8 cellular contexts compared by ENCODE assay signal in the genomic region with DNA sequence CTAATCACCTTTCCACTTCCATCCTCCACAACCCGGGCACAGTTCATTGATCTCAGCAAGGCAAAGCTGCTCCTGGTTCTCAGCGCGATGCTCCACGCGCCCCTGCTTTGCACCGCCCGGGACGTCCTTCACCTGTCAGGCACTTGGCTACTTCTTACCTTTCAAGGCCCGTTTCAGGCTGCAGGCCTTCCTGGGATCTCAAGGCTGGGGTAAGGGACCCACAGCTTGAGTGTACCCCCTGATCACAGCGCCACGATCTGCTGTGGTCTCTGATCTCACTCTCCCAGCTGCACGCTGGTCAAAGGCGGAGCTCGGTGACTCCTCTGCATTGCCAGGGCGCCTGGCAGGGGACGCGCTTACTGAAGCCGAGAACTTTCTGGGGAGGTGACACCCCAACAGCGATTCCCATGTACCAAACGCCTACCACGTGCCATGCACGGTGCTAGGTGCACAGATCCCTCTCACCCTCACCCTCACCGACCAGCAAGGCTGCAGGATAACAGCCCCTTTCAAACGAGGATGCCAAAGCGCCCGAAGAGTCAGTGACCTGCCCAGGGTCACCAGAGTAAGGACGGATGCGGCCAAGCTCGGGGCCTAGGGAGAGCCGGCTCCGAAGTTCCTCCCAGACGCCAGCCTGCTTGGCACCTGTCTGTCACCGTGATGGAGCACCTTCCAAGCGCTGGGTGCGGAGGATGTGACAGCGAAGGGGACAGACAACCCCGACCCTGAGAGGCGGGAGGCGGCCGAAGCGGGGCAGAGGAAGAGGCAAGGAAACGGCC. TPM values are rescaled to one million over a fixed set of nuclear protein-coding genes. Genes with fewer than 3 reads are reported as not detected.
DNase-seq lines count a peak whose midpoint lies in the region; ATAC-seq, FAIRE-seq and TF ChIP-seq lines count a peak whose summit lies in the region.

No MANE protein-coding gene starts in this region.

- H3K27me3 ChIP-seq in KMS-11 (ENCODE audit: insufficient read depth, low read depth), result no peaks in the 10 kb centered on the region
- no peaks in the 10 kb centered on the region for H3K27me3 ChIP-seq in colonic mucosa
- H3K27me3 ChIP-seq in HepG2 (ENCODE audit: control insufficient read depth in 1 of 2, insufficient read depth in 2 of 2, low read length in 2 of 2), result no peaks in the 10 kb centered on the region; a peak in 1 of 5 replicates

- ATAC-seq in GM21825 (IDR thresholded peaks at IDR 0.05; ENCODE audit: unreplicated experiment) (peak; percentile 28), HepG2 (peak; percentile 63)
- ATAC-seq in activated CD4-positive, CD25-positive, alpha-beta regulatory T cell treated with anti-CD3 and anti-CD28 coated beads, Interleukin-2, amount 50 U/mL, for 24 hours, result peak; percentile 21 to 26

- TSS peak; percentile 43 for BruUV-seq in HepG2 (replicated peaks; lab: Mats Ljungman, UMichigan)

- peak overlapping the region; percentile 65 for H3K27ac ChIP-seq in KMS-11
- H3K27ac ChIP-seq in colonic mucosa, result peak overlapping the region; percentile 87
- peak overlapping the region; percentile 48 for H3K27ac ChIP-seq in HepG2 (ENCODE audit: extremely low read length, insufficient read depth, low read length)

- H3K36me3 ChIP-seq in KMS-11 (ENCODE audit: insufficient read depth), result no peaks in the 10 kb centered on the region
- H3K36me3 ChIP-seq in colonic mucosa, result no peaks in the 10 kb centered on the region
- peaks cover 0 to 8% of the 10 kb centered on the region in 2 experiments; a peak in 3 of 5 replicates for H3K36me3 ChIP-seq in HepG2 (replicated peaks in 1 of 2; ENCODE audit: control insufficient read depth in 1 of 2, insufficient read depth in 2 of 2, low read length in 2 of 2)

- CTCF ChIA-PET in HepG2 (lab: Yijun Ruan, JAX; ENCODE audit: low intra/inter-chr PET ratio, low total read pairs), result no interaction called here

- TF ChIP-seq EP300 in HepG2 (IDR thresholded peaks at IDR 0.05; ENCODE audit: low read depth in 2 of 2, low read length in 2 of 2), result no peak
- no peak for TF ChIP-seq EP300 in HepG2 (CRISPR knock-in tag; IDR thresholded peaks at IDR 0.05; ENCODE audit: borderline replicate concordance)

- no peak for TF ChIP-seq CTCF in GM10266 (IDR thresholded peaks at IDR 0.05; ENCODE audit: control insufficient read depth, insufficient read depth, low read depth, missing control alignments)
- no peak for TF ChIP-seq CTCF in KMS-11 (conservative IDR thresholded peaks at IDR 0.05; ENCODE audit: low read depth, low read length)
- no peak for TF ChIP-seq CTCF in colonic mucosa (IDR thresholded peaks at IDR 0.05)
- peak; percentile 48 for TF ChIP-seq CTCF in HepG2 (CRISPR knock-in tag; IDR thresholded peaks at IDR 0.05)

- H3K4me3 ChIP-seq in KMS-11 (IDR thresholded peaks at IDR 0.05; ENCODE audit: insufficient read depth, low read depth, low read length), result peak overlapping the region; percentile 79
- peak overlapping the region; percentile 91 for H3K4me3 ChIP-seq in colonic mucosa
- H3K4me3 ChIP-seq in HepG2 (replicated peaks in 1 of 3; ENCODE audit: insufficient read depth in 1 of 3, low read depth in 2 of 3, low read length in 3 of 3), result peak overlapping the region; percentile 80 to 97 (median 86)

- no peak for FAIRE-seq in HepG2 (lab: Jason Lieb, UNC)

- WGBS in HepG2 (ENCODE audit: low lambda C conversion rate), result 1% methylated on average over 28 of the region's 42 CpGs

- TF ChIP-seq RAD21 in HepG2 (CRISPR knock-in tag; IDR thresholded peaks at IDR 0.05), result no peak

- H3K9me3 ChIP-seq in colonic mucosa (no peaks in the 10 kb centered on the region), HepG2 (ENCODE audit: low read length) (no peaks in the 10 kb centered on the region)

- H3K4me1 ChIP-seq in KMS-11 (ENCODE audit: low read depth, poor library complexity, severe bottlenecking) (peaks cover 43% of the 10 kb centered on the region), colonic mucosa (peaks cover 4% of the 10 kb centered on the region), HepG2 (ENCODE audit: insufficient read depth, low read length) (peaks cover 58% of the 10 kb centered on the region)

- peak overlapping the region; percentile 84 for H3K4me2 ChIP-seq in KMS-11
- peak overlapping the region; percentile 93 for H3K4me2 ChIP-seq in HepG2 (ENCODE audit: low read depth, low read length)

- POLR2A ChIA-PET in HepG2 (lab: Yijun Ruan, JAX), result interaction anchor here (0.9 to 3.1 kb wide), 15 partner anchors 9 to 255 kb away, joined by 3 to 44 read pairs (median 5); partner anchors contain the start of genes IAH1 and YWHAQ

- TF ChIP-seq POLR2A in HepG2 (IDR thresholded peaks at IDR 0.05; ENCODE audit: insufficient read depth in 1 of 2, low read depth in 2 of 2, low read length in 2 of 2), result 0 out of 4 replicates have a peak, but pooled peaks of 1 of the 2 experiments have one; percentile 7

- H2AFZ ChIP-seq in KMS-11 (ENCODE audit: low read depth) (peak overlapping the region; percentile 97), HepG2 (ENCODE audit: low read length) (peak overlapping the region; percentile 0)

- intact Hi-C loops in colonic mucosa (cut with DNase I) (no loop called here), HepG2 (cut with micrococcal nuclease; ENCODE audit: unreplicated experiment) (loop anchor here (1.0 to 5.0 kb wide), 4 partner anchors 35 to 279 kb away; partner anchors contain the start of gene ADAM17)

- DNase-seq in GM10266 (ENCODE audit: extremely low spot score), result peak; percentile 56
- peak; percentile 70 for DNase-seq in colonic mucosa
- peak; percentile 47 for DNase-seq in HepG2 (ENCODE audit: low spot score)
- peak; percentile 44 for DNase-seq in stimulated activated CD4-positive, alpha-beta T cell treated with anti-CD3 and anti-CD28 coated beads, Interleukin-4, amount 100 ng/mL, for 1 hour
- DNase-seq in OCI-M2 (lab: John Stamatoyannopoulos, UW; ENCODE audit: unreplicated experiment), result no peak

- H3K9ac ChIP-seq in KMS-11 (peak overlapping the region; percentile 81), colonic mucosa (ENCODE audit: low read depth in 2 of 2, low read length in 2 of 2) (peak overlapping the region; percentile 80 to 96), HepG2 (ENCODE audit: insufficient read depth, low read depth, low read length) (peak overlapping the region; percentile 93)

- H4K20me1 ChIP-seq in KMS-11 (ENCODE audit: insufficient read depth) (no peaks in the 10 kb centered on the region), HepG2 (ENCODE audit: insufficient read depth, low read length) (no peaks in the 10 kb centered on the region)

- in situ Hi-C loops in HepG2 (cut with HindIII; ENCODE audit: extremely low pct_ligation_motif_present, low pct_unique_long_range_greater_than_20kb), result loop anchor here (5.0 kb wide), 1 partner anchor 35 kb away; no protein-coding TSS in a partner anchor

- H3K79me2 ChIP-seq in KMS-11 (ENCODE audit: insufficient read depth, low read depth) (peaks cover 59% of the 10 kb centered on the region; the same call in 1 of the 2 replicates), HepG2 (ENCODE audit: insufficient read depth, low read length) (peaks cover 57% of the 10 kb centered on the region)

RNA-seq across cellular contexts. Expression of gene ITGB1BP1, which starts 0.8 kb away (rescaled TPM):
- total RNA-seq in colonic mucosa (10 to 100 TPM; 57.5 to 58.5 TPM), HepG2 (2016; rRNA removed; fragmentation: Illumina TruSeq; extraction: Trizol) (108 and 125 TPM in 2 replicates)
- 430 and 468 TPM in 2 replicates for total RNA-seq in HepG2 (2016; cell fraction: cytosol; rRNA removed; fragmentation: Illumina TruSeq; extraction: Trizol; ENCODE audit: low read depth)
- 111 and 112 TPM in 2 replicates for total RNA-seq in HepG2 (2016; cell fraction: insoluble cytoplasmic fraction; rRNA removed; fragmentation: Illumina TruSeq; extraction: Trizol)
- 377 and 404 TPM in 2 replicates for total RNA-seq in HepG2 (2016; cell fraction: membrane; rRNA removed; fragmentation: Illumina TruSeq; extraction: Trizol)
- total RNA-seq in HepG2 (2016; cell fraction: nucleus; rRNA removed; fragmentation: Illumina TruSeq; extraction: Trizol), result 50.0 and 51.9 TPM in 2 replicates
- 83.6 and 106 TPM in 2 replicates for polyA plus RNA-seq in HepG2 (2011; rRNA removed)
- polyA plus RNA-seq in HepG2 (2011; cell fraction: cytosol; rRNA removed), result 45.2 and 54.1 TPM in 2 replicates
- polyA plus RNA-seq in HepG2 (2011; cell fraction: nucleus; rRNA removed), result 41.6 and 57.5 TPM in 2 replicates
- 89.6 and 111 TPM in 2 replicates for polyA plus RNA-seq in HepG2 (2012)
- 797 and 956 TPM in 2 replicates for polyA plus RNA-seq in HepG2 (2016; cell fraction: cytosol; fragmentation: Illumina TruSeq; extraction: Trizol; ENCODE audit: low read depth)
- 170 and 179 TPM in 2 replicates for polyA plus RNA-seq in HepG2 (2016; cell fraction: insoluble cytoplasmic fraction; fragmentation: Illumina TruSeq; extraction: Trizol; ENCODE audit: low read depth)
- 570 and 618 TPM in 2 replicates for polyA plus RNA-seq in HepG2 (2016; cell fraction: membrane; fragmentation: Illumina TruSeq; extraction: Trizol; ENCODE audit: low read depth)
- 135 and 136 TPM in 2 replicates for polyA plus RNA-seq in HepG2 (2016; cell fraction: nucleus; fragmentation: Illumina TruSeq; extraction: Trizol; ENCODE audit: insufficient read depth, low read depth)
- polyA minus RNA-seq in HepG2 (2011; rRNA and poly(A)+ RNA removed; ENCODE audit: low replicate concordance), result 13.3 and 35.9 TPM in 2 replicates
- 17.3 and 20.8 TPM in 2 replicates for polyA minus RNA-seq in HepG2 (2011; cell fraction: cytosol; rRNA and poly(A)+ RNA removed)
- 21.0 and 23.9 TPM in 2 replicates for polyA minus RNA-seq in HepG2 (2011; cell fraction: nucleus; rRNA and poly(A)+ RNA removed)

RNA-seq across cellular contexts. Expression of gene CPSF3, which starts 0.9 kb away (rescaled TPM):
- total RNA-seq in colonic mucosa (10 to 100 TPM; 24.6 to 37.0 TPM), HepG2 (2016; rRNA removed; fragmentation: Illumina TruSeq; extraction: Trizol) (93.0 and 128 TPM in 2 replicates)
- total RNA-seq in HepG2 (2016; cell fraction: cytosol; rRNA removed; fragmentation: Illumina TruSeq; extraction: Trizol; ENCODE audit: low read depth), result 24.5 and 26.5 TPM in 2 replicates
- 91.7 and 127 TPM in 2 replicates for total RNA-seq in HepG2 (2016; cell fraction: insoluble cytoplasmic fraction; rRNA removed; fragmentation: Illumina TruSeq; extraction: Trizol)
- total RNA-seq in HepG2 (2016; cell fraction: membrane; rRNA removed; fragmentation: Illumina TruSeq; extraction: Trizol), result 45.4 and 49.2 TPM in 2 replicates
- 50.4 and 54.8 TPM in 2 replicates for total RNA-seq in HepG2 (2016; cell fraction: nucleus; rRNA removed; fragmentation: Illumina TruSeq; extraction: Trizol)
- polyA plus RNA-seq in HepG2 (2011; rRNA removed), result 15.5 and 19.8 TPM in 2 replicates
- 10.9 and 15.9 TPM in 2 replicates for polyA plus RNA-seq in HepG2 (2011; cell fraction: cytosol; rRNA removed)
- polyA plus RNA-seq in HepG2 (2011; cell fraction: nucleus; rRNA removed), result 36.6 and 50.3 TPM in 2 replicates
- polyA plus RNA-seq in HepG2 (2012), result 39.8 and 75.3 TPM in 2 replicates
- 14.0 and 15.0 TPM in 2 replicates for polyA plus RNA-seq in HepG2 (2016; cell fraction: cytosol; fragmentation: Illumina TruSeq; extraction: Trizol; ENCODE audit: low read depth)
- polyA plus RNA-seq in HepG2 (2016; cell fraction: insoluble cytoplasmic fraction; fragmentation: Illumina TruSeq; extraction: Trizol; ENCODE audit: low read depth), result 101 and 102 TPM in 2 replicates
- 26.2 and 28.6 TPM in 2 replicates for polyA plus RNA-seq in HepG2 (2016; cell fraction: membrane; fragmentation: Illumina TruSeq; extraction: Trizol; ENCODE audit: low read depth)
- 54.3 and 60.5 TPM in 2 replicates for polyA plus RNA-seq in HepG2 (2016; cell fraction: nucleus; fragmentation: Illumina TruSeq; extraction: Trizol; ENCODE audit: insufficient read depth, low read depth)
- polyA minus RNA-seq in HepG2 (2011; rRNA and poly(A)+ RNA removed; ENCODE audit: low replicate concordance), result 13.4 and 22.8 TPM in 2 replicates
- 24.7 and 28.4 TPM in 2 replicates for polyA minus RNA-seq in HepG2 (2011; cell fraction: cytosol; rRNA and poly(A)+ RNA removed)
- 43.6 and 53.1 TPM in 2 replicates for polyA minus RNA-seq in HepG2 (2011; cell fraction: nucleus; rRNA and poly(A)+ RNA removed)

RNA-seq across cellular contexts. Expression of gene IAH1, which starts 51.8 kb away (rescaled TPM):
- 10 to 100 TPM; 37.7 to 53.9 TPM for total RNA-seq in colonic mucosa
- total RNA-seq in HepG2 (2016; rRNA removed; fragmentation: Illumina TruSeq; extraction: Trizol), result 44.4 and 45.2 TPM in 2 replicates
- 48.4 and 50.7 TPM in 2 replicates for total RNA-seq in HepG2 (2016; cell fraction: cytosol; rRNA removed; fragmentation: Illumina TruSeq; extraction: Trizol; ENCODE audit: low read depth)
- 41.9 and 48.6 TPM in 2 replicates for total RNA-seq in HepG2 (2016; cell fraction: insoluble cytoplasmic fraction; rRNA removed; fragmentation: Illumina TruSeq; extraction: Trizol)
- total RNA-seq in HepG2 (2016; cell fraction: membrane; rRNA removed; fragmentation: Illumina TruSeq; extraction: Trizol), result 45.3 and 47.0 TPM in 2 replicates
- total RNA-seq in HepG2 (2016; cell fraction: nucleus; rRNA removed; fragmentation: Illumina TruSeq; extraction: Trizol), result 19.2 and 24.6 TPM in 2 replicates
- polyA plus RNA-seq in HepG2 (2011; rRNA removed), result 37.4 and 43.6 TPM in 2 replicates
- polyA plus RNA-seq in HepG2 (2011; cell fraction: cytosol; rRNA removed), result 30.1 and 33.9 TPM in 2 replicates
- polyA plus RNA-seq in HepG2 (2011; cell fraction: nucleus; rRNA removed), result 15.7 and 16.7 TPM in 2 replicates
- 23.4 and 30.7 TPM in 2 replicates for polyA plus RNA-seq in HepG2 (2012)
- polyA plus RNA-seq in HepG2 (2016; cell fraction: cytosol; fragmentation: Illumina TruSeq; extraction: Trizol; ENCODE audit: low read depth), result 53.5 and 58.2 TPM in 2 replicates
- 40.8 and 42.5 TPM in 2 replicates for polyA plus RNA-seq in HepG2 (2016; cell fraction: insoluble cytoplasmic fraction; fragmentation: Illumina TruSeq; extraction: Trizol; ENCODE audit: low read depth)
- 41.3 and 42.8 TPM in 2 replicates for polyA plus RNA-seq in HepG2 (2016; cell fraction: membrane; fragmentation: Illumina TruSeq; extraction: Trizol; ENCODE audit: low read depth)
- 28.4 and 30.4 TPM in 2 replicates for polyA plus RNA-seq in HepG2 (2016; cell fraction: nucleus; fragmentation: Illumina TruSeq; extraction: Trizol; ENCODE audit: insufficient read depth, low read depth)
- polyA minus RNA-seq in HepG2 (2011; rRNA and poly(A)+ RNA removed; ENCODE audit: low replicate concordance), result 15.2 and 21.3 TPM in 2 replicates
- 14.1 and 16.1 TPM in 2 replicates for polyA minus RNA-seq in HepG2 (2011; cell fraction: cytosol; rRNA and poly(A)+ RNA removed)
- 14.0 and 25.5 TPM in 2 replicates for polyA minus RNA-seq in HepG2 (2011; cell fraction: nucleus; rRNA and poly(A)+ RNA removed)
